Comparison of ENCODE assay signal across 18 cellular contexts in the genomic region with DNA sequence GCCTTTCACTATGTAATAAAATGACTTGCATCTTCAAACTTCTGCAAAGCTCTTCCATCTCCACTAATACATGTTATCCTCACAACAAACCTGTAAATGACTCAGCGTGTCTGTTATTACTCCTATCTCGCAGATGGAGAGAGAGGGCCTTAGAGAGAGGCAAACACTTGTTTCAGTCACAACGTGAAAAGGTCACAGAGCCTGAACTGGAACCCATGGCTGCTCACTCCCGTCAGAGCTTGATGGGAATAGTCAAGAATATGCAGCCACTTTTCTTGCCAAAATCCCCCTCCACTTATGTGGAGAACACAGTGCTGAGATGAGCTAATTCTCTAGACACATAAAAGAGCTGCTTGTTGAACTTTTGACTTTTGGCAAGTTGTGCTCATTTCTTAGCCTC.
DNase-seq lines count a peak whose midpoint lies in the region; TF ChIP-seq lines count a peak whose summit lies in the region.
"Had no signal": no experiment of that assay in that cellular context is flagged by ENCODE, and none has a peak within 500 bp of the region (broad histone marks: within the 10 kb centered on the region; RNA-seq: fewer than 3 reads in every experiment).

No MANE protein-coding gene starts in this region.

- 23% methylated on average over 4 of the region's 4 CpGs for WGBS in mammary epithelial cell (ENCODE audit: low coverage, missing lambda C conversion rate)
- WGBS in sigmoid colon, 2 donors = 49 to 64% methylated on average over 4 of the region's 4 CpGs

- TF ChIP-seq CTCF in mammary epithelial cell (conservative IDR thresholded peaks at IDR 0.05 in 1 of 2, IDR thresholded peaks at IDR 0.05 in 1 of 2; ENCODE audit: extremely low read depth in 1 of 2, insufficient read depth in 1 of 2, low read depth in 1 of 2, low read length in 2 of 2) (no peak), left ventricle myocardium inferior (IDR thresholded peaks at IDR 0.05; ENCODE audit: borderline replicate concordance) (no peak), sigmoid colon (IDR thresholded peaks at IDR 0.05) (no peak)

- in situ Hi-C loops in mammary epithelial cell (cut with MboI; ENCODE audit: low sequenced_read_pairs in 2 of 2) = loop anchor here (10.0 kb wide), 2 partner anchors 183 to 213 kb away; no protein-coding TSS in a partner anchor

- intact Hi-C loops in mammary epithelial cell (cut with micrococcal nuclease) (no loop called here), left ventricle myocardium inferior (cut with micrococcal nuclease) (loop anchor here (5.0 kb wide), 1 partner anchor 65 kb away; no protein-coding TSS in a partner anchor), sigmoid colon (cut with DNase I) (no loop called here)

- no peaks in the 10 kb centered on the region for H3K79me2 ChIP-seq in mammary epithelial cell (ENCODE audit: insufficient read depth, low read length)

- no peaks in the 10 kb centered on the region for H3K9me3 ChIP-seq in mammary epithelial cell (replicated peaks; ENCODE audit: insufficient read depth, low read length)
- H3K9me3 ChIP-seq in left ventricle myocardium inferior (replicated peaks) = no peaks in the 10 kb centered on the region
- H3K9me3 ChIP-seq in sigmoid colon = no peaks in the 10 kb centered on the region
- H3K9me3 ChIP-seq: BE2C, prostate gland had no signal

- H3K9ac ChIP-seq in mammary epithelial cell (ENCODE audit: insufficient read depth, low read length) = no peak overlapping the region

- no peak overlapping the region for H3K4me2 ChIP-seq in mammary epithelial cell (ENCODE audit: insufficient read depth, low read depth, low read length)

- CTCF ChIA-PET in mammary epithelial cell (lab: Charles Lee; ENCODE audit: low non-redundant PET) = no interaction called here

- H4K20me1 ChIP-seq in mammary epithelial cell (ENCODE audit: insufficient read depth, low read length) = no peaks in the 10 kb centered on the region

- H3K4me3 ChIP-seq in mammary epithelial cell (replicated peaks in 1 of 3; ENCODE audit: insufficient read depth in 1 of 3, low read depth in 2 of 3, low read length in 3 of 3) (no peak overlapping the region), left ventricle myocardium inferior (no peak overlapping the region), sigmoid colon (no peak overlapping the region)
- H3K4me3 ChIP-seq: prostate gland had no signal

- H3K27me3 ChIP-seq in mammary epithelial cell (ENCODE audit: insufficient read depth, low read length) = no peaks in the 10 kb centered on the region
- no peaks in the 10 kb centered on the region for H3K27me3 ChIP-seq in left ventricle myocardium inferior (ENCODE audit: low read depth)
- no peaks in the 10 kb centered on the region for H3K27me3 ChIP-seq in sigmoid colon
- H3K27me3 ChIP-seq: BE2C had no signal

- TF ChIP-seq EP300 in sigmoid colon (IDR thresholded peaks at IDR 0.05) = no peak

- DNase-seq in EH (ENCODE audit: low read depth) (peak; percentile 66), mammary epithelial cell (no peak), left ventricle myocardium inferior (no peak), sigmoid colon (no peak), NCI-H2196 (lab: John Stamatoyannopoulos, UW; ENCODE audit: unreplicated experiment) (no peak), COR-L47 (lab: John Stamatoyannopoulos, UW) (no peak), COLO668 (lab: John Stamatoyannopoulos, UW; ENCODE audit: unreplicated experiment) (no peak), A172 (ENCODE audit: low spot score) (no peak)
- DNase-seq: activated CD8-positive, alpha-beta memory T cell treated with anti-CD3 and anti-CD28 coated beads, Interleukin-2, amount 10 ng/mL, durations not matched to agents 7 days and 5 days; central memory CD4-positive, alpha-beta T cell; effector CD8-positive, alpha-beta T cell; H9; hippocampal formation; NCI-H1436 treated with DMSO at 0.1 percent for 48 hours; NCI-H69; SHP77 had no signal

- H3K36me3 ChIP-seq in mammary epithelial cell (ENCODE audit: insufficient read depth, low read length) (no peaks in the 10 kb centered on the region), left ventricle myocardium inferior (peaks cover 6% of the 10 kb centered on the region), sigmoid colon (no peaks in the 10 kb centered on the region)
- H3K36me3 ChIP-seq: prostate gland had no signal

- peak overlapping the region; percentile 40 for H2AFZ ChIP-seq in mammary epithelial cell (ENCODE audit: low read depth, low read length)

- no peak for TF ChIP-seq POLR2A in sigmoid colon (IDR thresholded peaks at IDR 0.05)

- H3K4me1 ChIP-seq in mammary epithelial cell (ENCODE audit: insufficient read depth, low read length) (no peaks in the 10 kb centered on the region), left ventricle myocardium inferior (peaks cover 88% of the 10 kb centered on the region), sigmoid colon (peaks cover 0 to 98% (median 82%) of the 10 kb centered on the region in 4 donors)
- H3K4me1 ChIP-seq: prostate gland had no signal

- dilution Hi-C loops in mammary epithelial cell (cut with HindIII; ENCODE audit: low sequenced_read_pairs) = no loop called here

- H3K27ac ChIP-seq in mammary epithelial cell (ENCODE audit: insufficient read depth, low read depth, low read length) (no peak overlapping the region), left ventricle myocardium inferior (replicated peaks) (peak overlapping the region; percentile 67), sigmoid colon (peak overlapping the region; percentile 67 to 90 (median 85))
- H3K27ac ChIP-seq: prostate gland had no signal

- BruUV-seq in mammary epithelial cell (replicated peaks; lab: Mats Ljungman, UMichigan) = no TSS peak
